2 cellular contexts compared by ENCODE assay signal in genomic region chr11:126598344-126599092, GRCh38.
TF ChIP-seq lines count a peak whose summit lies in the region.

No MANE protein-coding gene starts in this region.

TF ChIP-seq in WTC11, 78 proteins besides CTCF, POLR2A, EP300 and RAD21:
- no peak for TF ChIP-seq ATF6 (CRISPR knock-in tag; IDR thresholded peaks at IDR 0.05)
- TF ChIP-seq, protein P1, sequence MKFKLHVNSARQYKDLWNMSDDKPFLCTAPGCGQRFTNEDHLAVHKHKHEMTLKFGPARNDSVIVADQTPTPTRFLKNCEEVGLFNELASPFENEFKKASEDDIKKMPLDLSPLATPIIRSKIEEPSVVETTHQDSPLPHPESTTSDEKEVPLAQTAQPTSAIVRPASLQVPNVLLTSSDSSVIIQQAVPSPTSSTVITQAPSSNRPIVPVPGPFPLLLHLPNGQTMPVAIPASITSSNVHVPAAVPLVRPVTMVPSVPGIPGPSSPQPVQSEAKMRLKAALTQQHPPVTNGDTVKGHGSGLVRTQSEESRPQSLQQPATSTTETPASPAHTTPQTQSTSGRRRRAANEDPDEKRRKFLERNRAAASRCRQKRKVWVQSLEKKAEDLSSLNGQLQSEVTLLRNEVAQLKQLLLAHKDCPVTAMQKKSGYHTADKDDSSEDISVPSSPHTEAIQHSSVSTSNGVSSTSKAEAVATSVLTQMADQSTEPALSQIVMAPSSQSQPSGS (CRISPR knock-in tag; IDR thresholded peaks at IDR 0.05; ENCODE audit: borderline replicate concordance, low read depth), result no peak
- TF ChIP-seq GTF2I (CRISPR knock-in tag; conservative IDR thresholded peaks at IDR 0.05), result peak; percentile 86
TF ChIP-seq in WTC11: peak in this region for 1.

TF ChIP-seq in H1, 55 proteins besides CTCF, POLR2A, EP300 and RAD21:
- TF ChIP-seq ZNF274 (IDR thresholded peaks at IDR 0.05; ENCODE audit: borderline replicate concordance, extremely low read depth, low read length) (no peak), CTBP2 (IDR thresholded peaks at IDR 0.05; ENCODE audit: borderline replicate concordance, insufficient read depth, insufficient read length, low read length) (no peak), RNF2 (IDR thresholded peaks at IDR 0.05; ENCODE audit: borderline replicate concordance, low read depth, low read length, missing control alignments, poor library complexity, severe bottlenecking) (no peak), CEBPB (IDR thresholded peaks at IDR 0.05; ENCODE audit: low read depth, low read length) (no peak), KDM1A (IDR thresholded peaks at IDR 0.05; ENCODE audit: borderline replicate concordance, low read length) (peak; percentile 85; the same call in 1 of the 2 replicates), TEAD4 (IDR thresholded peaks at IDR 0.05; ENCODE audit: low read depth, low read length) (no peak), SIX5 (IDR thresholded peaks at IDR 0.05; ENCODE audit: low read depth, low read length) (no peak), HDAC6 (IDR thresholded peaks at IDR 0.05; ENCODE audit: low read depth, low read length) (no peak)
